ENCODE assay signal across 8 cellular contexts in genomic region chr7:45203947-45204445, GRCh38. TPM values are rescaled to one million over a fixed set of nuclear protein-coding genes. Genes with fewer than 3 reads are reported as not detected.
A peak's percentile ranks its signal among the peaks of the same experiment; 100 is the strongest.
DNase-seq lines count a peak whose midpoint lies in the region; ATAC-seq and TF ChIP-seq lines count a peak whose summit lies in the region.

No MANE protein-coding gene starts in this region.

- H3K27ac ChIP-seq in lower lobe of right lung = peak overlapping the region; percentile 72

- no peaks in the 10 kb centered on the region for H3K9me3 ChIP-seq in lower lobe of right lung

- peaks cover 36% of the 10 kb centered on the region for H3K4me1 Mint-ChIP-seq in T-helper 2 cell treated with Interferon-gamma antibody and Interleukin-4, amounts not matched to agents 5 μg/mL and 100 μg/mL, for 36 hours (ENCODE audit: low read depth)

- intact Hi-C loops in lower lobe of right lung (cut with DNase I) = no loop called here

- H3K27me3 ChIP-seq in lower lobe of right lung (ENCODE audit: low read depth) = no peaks in the 10 kb centered on the region

- H3K4me3 ChIP-seq in lower lobe of right lung = peak overlapping the region; percentile 37

- no peak for TF ChIP-seq CTCF in lower lobe of right lung (IDR thresholded peaks at IDR 0.05)

- H3K4me3 Mint-ChIP-seq in T-helper 2 cell treated with Interferon-gamma antibody and Interleukin-4, amounts not matched to agents 5 μg/mL and 100 μg/mL, for 36 hours = peak overlapping the region; percentile 35

- H3K9me3 Mint-ChIP-seq in T-helper 2 cell treated with Interferon-gamma antibody and Interleukin-4, amounts not matched to agents 5 μg/mL and 100 μg/mL, for 36 hours = no peaks in the 10 kb centered on the region

- H3K27me3 Mint-ChIP-seq in T-helper 2 cell treated with Interferon-gamma antibody and Interleukin-4, amounts not matched to agents 5 μg/mL and 100 μg/mL, for 36 hours (ENCODE audit: low read depth) = peaks cover 27% of the 10 kb centered on the region

- peaks cover 24% of the 10 kb centered on the region for H3K4me1 ChIP-seq in lower lobe of right lung

- H3K36me3 Mint-ChIP-seq in T-helper 2 cell treated with Interferon-gamma antibody and Interleukin-4, amounts not matched to agents 5 μg/mL and 100 μg/mL, for 36 hours (ENCODE audit: low read depth) = no peaks in the 10 kb centered on the region

- H3K27ac Mint-ChIP-seq in T-helper 2 cell treated with Interferon-gamma antibody and Interleukin-4, amounts not matched to agents 5 μg/mL and 100 μg/mL, for 36 hours = peak overlapping the region; percentile 77

- peak; percentile 97 for ATAC-seq in GM18517 (IDR thresholded peaks at IDR 0.05; ENCODE audit: unreplicated experiment)
- peak; percentile 69 for ATAC-seq in HG02610 (IDR thresholded peaks at IDR 0.05; ENCODE audit: unreplicated experiment)
- peak; percentile 41 to 57 for ATAC-seq in lower lobe of right lung

- no peak for DNase-seq in T-helper 2 cell treated with Interferon-gamma antibody and Interleukin-4, amounts not matched to agents 5 μg/mL and 100 μg/mL, for 36 hours (ENCODE audit: low spot score)
- no peak for DNase-seq in lower lobe of right lung
- no peak for DNase-seq in stimulated activated CD4-positive, alpha-beta T cell treated with anti-CD3 and anti-CD28 coated beads, Interleukin-4, amount 100 ng/mL, for 1 hour
- no peak for DNase-seq in HT-29 (ENCODE audit: low spot score)
- no peak for DNase-seq in NCI-H1436 treated with DMSO at 0.1 percent for 48 hours (lab: John Stamatoyannopoulos, UW)
- no peak for DNase-seq in NCI-H2171 (lab: John Stamatoyannopoulos, UW)

- no peaks in the 10 kb centered on the region for H3K36me3 ChIP-seq in lower lobe of right lung

RNA-seq across cellular contexts. Expression of gene RAMP3, which starts 46.4 kb away (rescaled TPM):
- total RNA-seq in lower lobe of right lung = 183 TPM
- total RNA-seq in HT-29 (2014; rRNA removed; shearing (Covaris generic)) = not detected in 2 replicates

Comparison
In these comparisons a context has a peak if more than half of its experiments do, and no peak if none do; other contexts are left out.
1. RNA of gene RAMP3, which starts 46.4 kb away (total RNA-seq): 183 TPM in lower lobe of right lung (single experiment); not detected in HT-29; every median in the first group is over 100 times any median in the second.
2. Peak in every context shown above with its lines, with median percentiles within 50 percentile points of each other: ATAC-seq.